ENCODE assay signal across 35 cellular contexts in genomic region chr9:97845763-97846162, GRCh38. TPM values are rescaled to one million over a fixed set of nuclear protein-coding genes. Genes with fewer than 3 reads are reported as not detected.
"Had no signal": no experiment of that assay in that cellular context is flagged by ENCODE, and none has a peak within 500 bp of the region (broad histone marks: within the 10 kb centered on the region; RNA-seq: fewer than 3 reads in every experiment).

No MANE protein-coding gene starts in this region.

- H3K27me3 ChIP-seq: ascending aorta had no signal

- H3K36me3 ChIP-seq: ascending aorta, esophagus muscularis mucosa, gastrocnemius medialis, heart left ventricle had no signal

- H3K27ac ChIP-seq: ascending aorta, coronary artery, esophagus muscularis mucosa, foreskin keratinocyte, gastrocnemius medialis, heart left ventricle had no signal

- H3K9me3 Mint-ChIP-seq: activated CD4-positive, alpha-beta memory T cell treated with anti-CD3 and anti-CD28 coated beads, Interleukin-2, amount 10 ng/mL, durations not matched to agents 7 days and 5 days; activated naive CD4-positive, alpha-beta T cell treated with anti-CD3 and anti-CD28 coated beads, Interleukin-2, amount 10 ng/mL, durations not matched to agents 7 days and 5 days; activated naive CD4-positive, alpha-beta T cell treated with anti-CD3 and anti-CD28 coated beads, Interleukin-2, amount 50 U/mL, for 72 hours; activated naive CD8-positive, alpha-beta T cell treated with anti-CD3 and anti-CD28 coated beads, Interleukin-2, amount 10 ng/mL, durations not matched to agents 7 days and 5 days; activated T-cell treated with anti-CD3 and anti-CD28 coated beads, Interleukin-2, amount 50 U/mL, for 24 hours; activated T-cell treated with anti-CD3 and anti-CD28 coated beads, Interleukin-2, amount 50 U/mL, for 72 hours; central memory CD8-positive, alpha-beta T cell; dendritic cell treated with granulocyte-macrophage colony-stimulating factor and Interleukin-4, amounts not matched to agents 40 ng/mL and 50 ng/mL, for 4 days; effector memory CD8-positive, alpha-beta T cell; T-helper 2 cell treated with Interferon-gamma antibody and Interleukin-4, amounts not matched to agents 5 μg/mL and 100 μg/mL, for 36 hours had no signal

- H3K36me3 Mint-ChIP-seq: activated naive CD4-positive, alpha-beta T cell treated with anti-CD3 and anti-CD28 coated beads, Interleukin-2, amount 10 ng/mL, durations not matched to agents 7 days and 5 days; activated naive CD8-positive, alpha-beta T cell treated with anti-CD3 and anti-CD28 coated beads, Interleukin-2, amount 10 ng/mL, durations not matched to agents 7 days and 5 days; brain had no signal

- DNase-seq: activated CD4-positive, alpha-beta memory T cell treated with anti-CD3 and anti-CD28 coated beads, Interleukin-2, amount 10 ng/mL, durations not matched to agents 7 days and 5 days; activated CD4-positive, alpha-beta T cell treated with anti-CD3 and anti-CD28 coated beads for 36 hours; activated CD4-positive, alpha-beta T cell treated with anti-CD3 and anti-CD28 coated beads, Interleukin-2, amount 50 U/mL, for 4 hours; activated CD4-positive, CD25-positive, alpha-beta regulatory T cell; activated CD4-positive, CD25-positive, alpha-beta regulatory T cell treated with anti-CD3 and anti-CD28 coated beads, Interleukin-2, amount 50 U/mL, for 72 hours; activated CD8-positive, alpha-beta memory T cell treated with anti-CD3 and anti-CD28 coated beads, Interleukin-2, amount 50 U/mL, for 48 hours; activated gamma-delta T cell; activated naive CD4-positive, alpha-beta T cell; activated naive CD4-positive, alpha-beta T cell treated with anti-CD3 and anti-CD28 coated beads, Interleukin-2, amount 10 ng/mL, durations not matched to agents 7 days and 5 days; activated naive CD8-positive, alpha-beta T cell treated with anti-CD3 and anti-CD28 coated beads, Interleukin-2, amount 10 ng/mL, durations not matched to agents 7 days and 5 days; activated T-cell treated with anti-CD3 and anti-CD28 coated beads for 4 hours; activated T-cell treated with anti-CD3 and anti-CD28 coated beads, Interleukin-2, amount 50 U/mL, for 24 hours; activated T-cell treated with anti-CD3 and anti-CD28 coated beads, Interleukin-2, amount 50 U/mL, for 72 hours; effector CD4-positive, alpha-beta T cell; effector memory CD8-positive, alpha-beta T cell; erythroblast; foreskin keratinocyte; gastrocnemius medialis; glutamatergic neuron; heart left ventricle; T-helper 1 cell; T-helper 17 cell; T1000 had no signal

- H3K4me3 Mint-ChIP-seq: activated CD4-positive, alpha-beta memory T cell treated with anti-CD3 and anti-CD28 coated beads, Interleukin-2, amount 10 ng/mL, durations not matched to agents 7 days and 5 days; activated CD4-positive, alpha-beta T cell treated with anti-CD3 and anti-CD28 coated beads for 36 hours; activated CD4-positive, alpha-beta T cell treated with anti-CD3 and anti-CD28 coated beads, Interleukin-2, amount 10 ng/mL, durations not matched to agents 24 days and 14 days; activated naive CD4-positive, alpha-beta T cell treated with anti-CD3 and anti-CD28 coated beads, Interleukin-2, amount 10 ng/mL, durations not matched to agents 7 days and 5 days; activated naive CD8-positive, alpha-beta T cell treated with anti-CD3 and anti-CD28 coated beads, Interleukin-2, amount 10 ng/mL, durations not matched to agents 7 days and 5 days; activated T-cell treated with anti-CD3 and anti-CD28 coated beads, Interleukin-2, amount 50 U/mL, for 24 hours; activated T-cell treated with anti-CD3 and anti-CD28 coated beads, Interleukin-2, amount 50 U/mL, for 72 hours; brain; central memory CD8-positive, alpha-beta T cell; dendritic cell treated with granulocyte-macrophage colony-stimulating factor and Interleukin-4, amounts not matched to agents 40 ng/mL and 50 ng/mL, for 4 days; effector memory CD8-positive, alpha-beta T cell; T-helper 17 cell; T-helper 2 cell treated with Interferon-gamma antibody and Interleukin-4, amounts not matched to agents 5 μg/mL and 100 μg/mL, for 36 hours had no signal

- H3K4me3 ChIP-seq: ascending aorta, coronary artery, esophagus muscularis mucosa, gastrocnemius medialis, heart left ventricle had no signal

- H3K4me1 ChIP-seq: ascending aorta had no signal

- H3K9me3 ChIP-seq: ascending aorta, esophagus muscularis mucosa, gastrocnemius medialis, heart left ventricle had no signal

- H3K27ac Mint-ChIP-seq: activated CD4-positive, alpha-beta memory T cell treated with anti-CD3 and anti-CD28 coated beads, Interleukin-2, amount 10 ng/mL, durations not matched to agents 7 days and 5 days; activated CD4-positive, alpha-beta T cell treated with anti-CD3 and anti-CD28 coated beads for 36 hours; activated CD4-positive, alpha-beta T cell treated with anti-CD3 and anti-CD28 coated beads, Interleukin-2, amount 10 ng/mL, durations not matched to agents 24 days and 14 days; activated naive CD4-positive, alpha-beta T cell treated with anti-CD3 and anti-CD28 coated beads, Interleukin-2, amount 10 ng/mL, durations not matched to agents 7 days and 5 days; activated naive CD4-positive, alpha-beta T cell treated with anti-CD3 and anti-CD28 coated beads, Interleukin-2, amount 50 U/mL, for 72 hours; activated naive CD8-positive, alpha-beta T cell treated with anti-CD3 and anti-CD28 coated beads, Interleukin-2, amount 10 ng/mL, durations not matched to agents 7 days and 5 days; activated T-cell treated with anti-CD3 and anti-CD28 coated beads, Interleukin-2, amount 50 U/mL, for 24 hours; activated T-cell treated with anti-CD3 and anti-CD28 coated beads, Interleukin-2, amount 50 U/mL, for 72 hours; brain; dendritic cell treated with granulocyte-macrophage colony-stimulating factor and Interleukin-4, amounts not matched to agents 40 ng/mL and 50 ng/mL, for 4 days; effector memory CD8-positive, alpha-beta T cell; T-helper 17 cell; T-helper 2 cell treated with Interferon-gamma antibody and Interleukin-4, amounts not matched to agents 5 μg/mL and 100 μg/mL, for 36 hours had no signal

- FAIRE-seq: bronchial epithelial cell had no signal

RNA-seq across cellular contexts. Expression of gene FOXE1, which starts 7.3 kb away (rescaled TPM):
- total RNA-seq: activated CD4-positive, alpha-beta memory T cell treated with anti-CD3 and anti-CD28 coated beads, Interleukin-2, amount 10 ng/mL, durations not matched to agents 7 days and 5 days; activated CD4-positive, alpha-beta T cell treated with anti-CD3 and anti-CD28 coated beads, Interleukin-2, amount 10 ng/mL, durations not matched to agents 24 days and 14 days; ascending aorta; cardiac septum; cerebellum; esophagus muscularis mucosa; gastrocnemius medialis; heart left ventricle had no signal
- polyA plus RNA-seq: heart left ventricle had no signal
